35 cellular contexts compared by ENCODE assay signal in genomic region chr3:21738283-21738682, GRCh38.
"Had no signal": no experiment of that assay in that cellular context is flagged by ENCODE, and none has a peak within 500 bp of the region (broad histone marks: within the 10 kb centered on the region; RNA-seq: fewer than 3 reads in every experiment).

No MANE protein-coding gene starts in this region.

- H3K27me3 ChIP-seq: MG63 had no signal

- H3K9me3 ChIP-seq: MG63 had no signal

- H3K27ac ChIP-seq: KMS-11 had no signal

- H3K36me3 ChIP-seq: MG63 had no signal

- DNase-seq: Karpas-422, Kasumi-1, KBM-7, KG1, MG63, MM.1S, MV-4-11, NCI-H1048, NCI-H1092, NCI-H1092 treated with DMSO at 0.1 percent for 48 hours, NCI-H1105, NCI-H1105 treated with DMSO at 0.1 percent for 48 hours, NCI-H1417, NCI-H1417 treated with DMSO at 0.1 percent for 48 hours, NCI-H1436, NCI-H1436 treated with DMSO at 0.1 percent for 48 hours, NCI-H146, NCI-H1694, NCI-H1694 treated with DMSO at 0.1 percent for 48 hours, NCI-H187, NCI-H187 treated with DMSO at 0.1 percent for 48 hours, NCI-H1930, NCI-H2029, NCI-H2029 treated with DMSO at 0.1 percent for 48 hours, NCI-H2081, NCI-H2081 treated with DMSO at 0.1 percent for 48 hours, NCI-H2107, NCI-H2171, NCI-H2171 treated with DMSO at 0.1 percent for 48 hours, NCI-H2227 treated with DMSO at 0.1 percent for 48 hours, NCI-H226, NCI-H345, NCI-H446, NCI-H446 treated with DMSO at 0.1 percent for 48 hours had no signal

- H3K4me3 ChIP-seq: MG63 had no signal
